Comparison of ENCODE assay signal across 21 cellular contexts in the genomic region with DNA sequence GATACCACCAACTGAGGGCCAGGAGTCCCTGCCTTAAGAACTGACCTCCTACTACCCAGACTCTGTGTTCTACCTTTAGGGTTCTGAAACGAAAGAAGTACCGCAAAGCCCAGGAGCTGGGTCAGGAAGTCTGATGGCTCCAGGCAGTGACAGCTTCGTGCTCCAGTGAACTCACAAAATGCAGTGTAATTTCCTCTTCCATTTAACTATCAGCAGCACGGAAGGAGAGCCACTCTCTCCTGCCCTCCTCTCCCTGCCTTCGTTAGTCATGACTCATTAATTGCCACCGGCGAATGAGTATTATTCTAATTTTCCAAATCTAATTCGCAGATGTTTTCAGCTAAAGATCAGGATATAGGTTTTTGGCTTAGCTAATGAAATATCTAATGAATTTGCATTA.
DNase-seq lines count a peak whose midpoint lies in the region; ATAC-seq and TF ChIP-seq lines count a peak whose summit lies in the region.
"Had no signal": no experiment of that assay in that cellular context is flagged by ENCODE, and none has a peak within 500 bp of the region (broad histone marks: within the 10 kb centered on the region; RNA-seq: fewer than 3 reads in every experiment).

No MANE protein-coding gene starts in this region.

- no peak for ATAC-seq in GM21737 (IDR thresholded peaks at IDR 0.05; ENCODE audit: unreplicated experiment)
- ATAC-seq: PC-3; stimulated activated naive CD8-positive, alpha-beta T cell treated with anti-CD3 and anti-CD28 coated beads, Interleukin-15, Interleukin-2, amounts not matched to agents 100 U/mL and 50 U/mL, for 24 hours had no signal

- TF ChIP-seq CTCF in VCaP (conservative IDR thresholded peaks at IDR 0.05): no peak

- peak overlapping the region; percentile 32; the same call in 1 of the 2 replicates for H3K27ac ChIP-seq in VCaP
- H3K27ac ChIP-seq: coronary artery, HL-60, SJCRH30 had no signal

- DNase-seq in NCI-H1092 treated with DMSO at 0.1 percent for 48 hours (lab: John Stamatoyannopoulos, UW): peak; percentile 29
- DNase-seq in NCI-H1092 (lab: John Stamatoyannopoulos, UW): no peak
- peak; percentile 63 for DNase-seq in NCI-H146 (lab: John Stamatoyannopoulos, UW)
- peak; percentile 56 for DNase-seq in retina
- no peak for DNase-seq in activated naive CD4-positive, alpha-beta T cell treated with anti-CD3 and anti-CD28 coated beads, Interleukin-2, amount 50 U/mL, for 16 hours
- no peak for DNase-seq in NOMO-1 treated with DMSO at 0.1 percent for 48 hours (lab: John Stamatoyannopoulos, UW; ENCODE audit: unreplicated experiment)
- DNase-seq: activated CD4-positive, alpha-beta T cell treated with anti-CD3 and anti-CD28 coated beads, Interleukin-2, amount 50 U/mL, for 1 hour; activated CD8-positive, alpha-beta memory T cell treated with anti-CD3 and anti-CD28 coated beads, Interleukin-2, amount 50 U/mL, for 4 hours; activated effector memory CD4-positive, alpha-beta T cell treated with anti-CD3 and anti-CD28 coated beads, Interleukin-2, amount 50 U/mL, for 16 hours; C1 segment of cervical spinal cord; GF-D8; glutamatergic neuron; NCI-H2107; PC-3; SJCRH30; stimulated activated naive CD8-positive, alpha-beta T cell treated with anti-CD3 and anti-CD28 coated beads, Interleukin-15, Interleukin-2, amounts not matched to agents 100 U/mL and 50 U/mL, for 24 hours; T-helper 2 cell had no signal

Comparison
In these comparisons a context has a peak if more than half of its experiments do, and no peak if none do; other contexts are left out.
1. DNase-seq: peak in NCI-H1092 treated with DMSO at 0.1 percent for 48 hours (single experiment), NCI-H146 (single experiment) and retina (single experiment); none in NCI-H1092 (single experiment), activated naive CD4-positive, alpha-beta T cell treated with anti-CD3 and anti-CD28 coated beads, Interleukin-2, amount 50 U/mL, for 16 hours (single experiment) and NOMO-1 treated with DMSO at 0.1 percent for 48 hours (single experiment).